1 cellular context compared by ENCODE assay signal in the genomic region with DNA sequence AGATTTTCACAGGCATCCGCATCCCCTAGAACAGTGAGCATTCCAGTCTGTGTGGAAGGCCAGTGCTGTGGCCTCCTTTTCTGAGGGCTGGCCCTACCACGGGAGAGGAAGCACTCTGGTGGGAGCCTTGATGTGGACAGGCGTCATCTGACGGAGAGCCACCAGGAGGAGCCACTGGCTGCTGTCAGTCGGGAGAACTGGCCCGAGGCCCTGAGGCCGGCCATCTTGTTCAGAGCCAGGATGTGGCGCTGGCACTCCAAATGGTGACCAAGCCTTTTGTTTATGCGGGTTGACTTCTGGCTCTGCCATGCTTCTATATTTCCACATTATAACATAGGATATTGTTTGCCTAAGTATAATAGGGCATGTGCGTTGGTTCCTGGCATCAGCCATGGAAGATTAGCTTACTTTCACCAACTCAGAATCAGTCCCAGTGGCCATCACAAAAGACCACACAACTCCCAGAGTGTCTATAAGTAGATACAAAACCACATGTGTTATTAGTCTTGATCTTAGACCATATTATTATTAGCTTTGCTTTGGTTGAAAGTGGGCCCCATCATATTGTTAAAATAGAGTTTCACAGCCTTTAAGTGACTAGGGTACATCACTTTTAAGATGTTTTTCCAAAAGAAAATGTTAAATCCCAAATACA.
A peak's percentile ranks its signal among the peaks of the same experiment; 100 is the strongest.
TF ChIP-seq lines count a peak whose summit lies in the region.

No MANE protein-coding gene starts in this region.

TF ChIP-seq in K562, 482 proteins besides CTCF, POLR2A, EP300 and RAD21 (continued from another document and continues in another):
- TF ChIP-seq, protein P1, sequence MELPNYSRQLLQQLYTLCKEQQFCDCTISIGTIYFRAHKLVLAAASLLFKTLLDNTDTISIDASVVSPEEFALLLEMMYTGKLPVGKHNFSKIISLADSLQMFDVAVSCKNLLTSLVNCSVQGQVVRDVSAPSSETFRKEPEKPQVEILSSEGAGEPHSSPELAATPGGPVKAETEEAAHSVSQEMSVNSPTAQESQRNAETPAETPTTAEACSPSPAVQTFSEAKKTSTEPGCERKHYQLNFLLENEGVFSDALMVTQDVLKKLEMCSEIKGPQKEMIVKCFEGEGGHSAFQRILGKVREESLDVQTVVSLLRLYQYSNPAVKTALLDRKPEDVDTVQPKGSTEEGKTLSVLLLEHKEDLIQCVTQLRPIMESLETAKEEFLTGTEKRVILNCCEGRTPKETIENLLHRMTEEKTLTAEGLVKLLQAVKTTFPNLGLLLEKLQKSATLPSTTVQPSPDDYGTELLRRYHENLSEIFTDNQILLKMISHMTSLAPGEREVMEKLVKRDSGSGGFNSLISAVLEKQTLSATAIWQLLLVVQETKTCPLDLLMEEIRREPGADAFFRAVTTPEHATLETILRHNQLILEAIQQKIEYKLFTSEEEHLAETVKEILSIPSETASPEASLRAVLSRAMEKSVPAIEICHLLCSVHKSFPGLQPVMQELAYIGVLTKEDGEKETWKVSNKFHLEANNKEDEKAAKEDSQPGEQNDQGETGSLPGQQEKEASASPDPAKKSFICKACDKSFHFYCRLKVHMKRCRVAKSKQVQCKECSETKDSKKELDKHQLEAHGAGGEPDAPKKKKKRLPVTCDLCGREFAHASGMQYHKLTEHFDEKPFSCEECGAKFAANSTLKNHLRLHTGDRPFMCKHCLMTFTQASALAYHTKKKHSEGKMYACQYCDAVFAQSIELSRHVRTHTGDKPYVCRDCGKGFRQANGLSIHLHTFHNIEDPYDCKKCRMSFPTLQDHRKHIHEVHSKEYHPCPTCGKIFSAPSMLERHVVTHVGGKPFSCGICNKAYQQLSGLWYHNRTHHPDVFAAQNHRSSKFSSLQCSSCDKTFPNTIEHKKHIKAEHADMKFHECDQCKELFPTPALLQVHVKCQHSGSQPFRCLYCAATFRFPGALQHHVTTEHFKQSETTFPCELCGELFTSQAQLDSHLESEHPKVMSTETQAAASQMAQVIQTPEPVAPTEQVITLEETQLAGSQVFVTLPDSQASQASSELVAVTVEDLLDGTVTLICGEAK (IDR thresholded peaks at IDR 0.05) = no peak
- TF ChIP-seq, protein P1 (CRISPR knock-in tag; IDR thresholded peaks at IDR 0.05) = no peak
- TF ChIP-seq, protein P2, sequence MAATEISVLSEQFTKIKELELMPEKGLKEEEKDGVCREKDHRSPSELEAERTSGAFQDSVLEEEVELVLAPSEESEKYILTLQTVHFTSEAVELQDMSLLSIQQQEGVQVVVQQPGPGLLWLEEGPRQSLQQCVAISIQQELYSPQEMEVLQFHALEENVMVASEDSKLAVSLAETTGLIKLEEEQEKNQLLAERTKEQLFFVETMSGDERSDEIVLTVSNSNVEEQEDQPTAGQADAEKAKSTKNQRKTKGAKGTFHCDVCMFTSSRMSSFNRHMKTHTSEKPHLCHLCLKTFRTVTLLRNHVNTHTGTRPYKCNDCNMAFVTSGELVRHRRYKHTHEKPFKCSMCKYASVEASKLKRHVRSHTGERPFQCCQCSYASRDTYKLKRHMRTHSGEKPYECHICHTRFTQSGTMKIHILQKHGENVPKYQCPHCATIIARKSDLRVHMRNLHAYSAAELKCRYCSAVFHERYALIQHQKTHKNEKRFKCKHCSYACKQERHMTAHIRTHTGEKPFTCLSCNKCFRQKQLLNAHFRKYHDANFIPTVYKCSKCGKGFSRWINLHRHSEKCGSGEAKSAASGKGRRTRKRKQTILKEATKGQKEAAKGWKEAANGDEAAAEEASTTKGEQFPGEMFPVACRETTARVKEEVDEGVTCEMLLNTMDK (IDR thresholded peaks at IDR 0.05; ENCODE audit: borderline replicate concordance, insufficient read depth, low read depth, low read length, poor library complexity, severe bottlenecking) = peak; percentile 66
- TF ChIP-seq, protein P3, sequence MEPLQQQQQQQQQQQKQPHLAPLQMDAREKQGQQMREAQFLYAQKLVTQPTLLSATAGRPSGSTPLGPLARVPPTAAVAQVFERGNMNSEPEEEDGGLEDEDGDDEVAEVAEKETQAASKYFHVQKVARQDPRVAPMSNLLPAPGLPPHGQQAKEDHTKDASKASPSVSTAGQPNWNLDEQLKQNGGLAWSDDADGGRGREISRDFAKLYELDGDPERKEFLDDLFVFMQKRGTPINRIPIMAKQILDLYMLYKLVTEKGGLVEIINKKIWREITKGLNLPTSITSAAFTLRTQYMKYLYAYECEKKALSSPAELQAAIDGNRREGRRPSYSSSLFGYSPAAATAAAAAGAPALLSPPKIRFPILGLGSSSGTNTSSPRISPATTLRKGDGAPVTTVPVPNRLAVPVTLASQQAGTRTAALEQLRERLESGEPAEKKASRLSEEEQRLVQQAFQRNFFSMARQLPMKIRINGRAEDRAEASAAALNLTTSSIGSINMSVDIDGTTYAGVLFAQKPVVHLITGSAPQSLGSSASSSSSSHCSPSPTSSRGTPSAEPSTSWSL (CRISPR knock-in tag; IDR thresholded peaks at IDR 0.05; ENCODE audit: borderline replicate concordance) = no peak
- TF ChIP-seq POLR2H (tag; IDR thresholded peaks at IDR 0.05; ENCODE audit: low read depth) (no peak), ZFP1 (CRISPR knock-in tag; IDR thresholded peaks at IDR 0.05) (no peak), KAT8 (IDR thresholded peaks at IDR 0.05; ENCODE audit: low read depth) (peak; percentile 96), ARID1B (IDR thresholded peaks at IDR 0.05) (no peak), TEAD4 (IDR thresholded peaks at IDR 0.05; ENCODE audit: low read length) (peak; percentile 77), TEAD4 (CRISPR knock-in tag; IDR thresholded peaks at IDR 0.05; ENCODE audit: borderline replicate concordance) (no peak), RBM34 (IDR thresholded peaks at IDR 0.05; ENCODE audit: borderline replicate concordance, insufficient read depth, low read length) (no peak), TGIF2 (CRISPR knock-in tag; IDR thresholded peaks at IDR 0.05) (no peak), NELFE (IDR thresholded peaks at IDR 0.05; ENCODE audit: insufficient read depth, insufficient read length) (no peak), LARP7 (IDR thresholded peaks at IDR 0.05) (no peak), EGR1 (conservative IDR thresholded peaks at IDR 0.05) (no peak), CC2D1A (IDR thresholded peaks at IDR 0.05) (0 out of 2 replicates have a peak, but pooled peaks have one; percentile 49), MEIS2 (IDR thresholded peaks at IDR 0.05; ENCODE audit: partially characterized antibody) (peak; percentile 41), TFAM (CRISPR knock-in tag; conservative IDR thresholded peaks at IDR 0.05) (no peak), CSDE1 (IDR thresholded peaks at IDR 0.05) (no peak), TCF7 (IDR thresholded peaks at IDR 0.05; ENCODE audit: borderline replicate concordance) (0 out of 2 replicates have a peak, but pooled peaks have one; percentile 56), FOXK1 (CRISPR knock-in tag; IDR thresholded peaks at IDR 0.05; ENCODE audit: borderline replicate concordance) (no peak), E2F3 (CRISPR knock-in tag; IDR thresholded peaks at IDR 0.05) (no peak), MECOM (CRISPR knock-in tag; IDR thresholded peaks at IDR 0.05) (no peak), ZNF217 (CRISPR knock-in tag; IDR thresholded peaks at IDR 0.05) (no peak), ZC3H11A (IDR thresholded peaks at IDR 0.05; ENCODE audit: low read depth, low read length) (peak; percentile 97), ZNF174 (CRISPR knock-in tag; IDR thresholded peaks at IDR 0.05) (no peak)
- TF ChIP-seq, protein P4, sequence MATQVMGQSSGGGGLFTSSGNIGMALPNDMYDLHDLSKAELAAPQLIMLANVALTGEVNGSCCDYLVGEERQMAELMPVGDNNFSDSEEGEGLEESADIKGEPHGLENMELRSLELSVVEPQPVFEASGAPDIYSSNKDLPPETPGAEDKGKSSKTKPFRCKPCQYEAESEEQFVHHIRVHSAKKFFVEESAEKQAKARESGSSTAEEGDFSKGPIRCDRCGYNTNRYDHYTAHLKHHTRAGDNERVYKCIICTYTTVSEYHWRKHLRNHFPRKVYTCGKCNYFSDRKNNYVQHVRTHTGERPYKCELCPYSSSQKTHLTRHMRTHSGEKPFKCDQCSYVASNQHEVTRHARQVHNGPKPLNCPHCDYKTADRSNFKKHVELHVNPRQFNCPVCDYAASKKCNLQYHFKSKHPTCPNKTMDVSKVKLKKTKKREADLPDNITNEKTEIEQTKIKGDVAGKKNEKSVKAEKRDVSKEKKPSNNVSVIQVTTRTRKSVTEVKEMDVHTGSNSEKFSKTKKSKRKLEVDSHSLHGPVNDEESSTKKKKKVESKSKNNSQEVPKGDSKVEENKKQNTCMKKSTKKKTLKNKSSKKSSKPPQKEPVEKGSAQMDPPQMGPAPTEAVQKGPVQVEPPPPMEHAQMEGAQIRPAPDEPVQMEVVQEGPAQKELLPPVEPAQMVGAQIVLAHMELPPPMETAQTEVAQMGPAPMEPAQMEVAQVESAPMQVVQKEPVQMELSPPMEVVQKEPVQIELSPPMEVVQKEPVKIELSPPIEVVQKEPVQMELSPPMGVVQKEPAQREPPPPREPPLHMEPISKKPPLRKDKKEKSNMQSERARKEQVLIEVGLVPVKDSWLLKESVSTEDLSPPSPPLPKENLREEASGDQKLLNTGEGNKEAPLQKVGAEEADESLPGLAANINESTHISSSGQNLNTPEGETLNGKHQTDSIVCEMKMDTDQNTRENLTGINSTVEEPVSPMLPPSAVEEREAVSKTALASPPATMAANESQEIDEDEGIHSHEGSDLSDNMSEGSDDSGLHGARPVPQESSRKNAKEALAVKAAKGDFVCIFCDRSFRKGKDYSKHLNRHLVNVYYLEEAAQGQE (CRISPR knock-in tag; IDR thresholded peaks at IDR 0.05; ENCODE audit: low read depth) = no peak
- TF ChIP-seq, protein P5, sequence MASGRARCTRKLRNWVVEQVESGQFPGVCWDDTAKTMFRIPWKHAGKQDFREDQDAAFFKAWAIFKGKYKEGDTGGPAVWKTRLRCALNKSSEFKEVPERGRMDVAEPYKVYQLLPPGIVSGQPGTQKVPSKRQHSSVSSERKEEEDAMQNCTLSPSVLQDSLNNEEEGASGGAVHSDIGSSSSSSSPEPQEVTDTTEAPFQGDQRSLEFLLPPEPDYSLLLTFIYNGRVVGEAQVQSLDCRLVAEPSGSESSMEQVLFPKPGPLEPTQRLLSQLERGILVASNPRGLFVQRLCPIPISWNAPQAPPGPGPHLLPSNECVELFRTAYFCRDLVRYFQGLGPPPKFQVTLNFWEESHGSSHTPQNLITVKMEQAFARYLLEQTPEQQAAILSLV (tag; IDR thresholded peaks at IDR 0.05) = no peak
- TF ChIP-seq, protein P6, sequence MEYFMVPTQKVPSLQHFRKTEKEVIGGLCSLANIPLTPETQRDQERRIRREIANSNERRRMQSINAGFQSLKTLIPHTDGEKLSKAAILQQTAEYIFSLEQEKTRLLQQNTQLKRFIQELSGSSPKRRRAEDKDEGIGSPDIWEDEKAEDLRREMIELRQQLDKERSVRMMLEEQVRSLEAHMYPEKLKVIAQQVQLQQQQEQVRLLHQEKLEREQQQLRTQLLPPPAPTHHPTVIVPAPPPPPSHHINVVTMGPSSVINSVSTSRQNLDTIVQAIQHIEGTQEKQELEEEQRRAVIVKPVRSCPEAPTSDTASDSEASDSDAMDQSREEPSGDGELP (CRISPR knock-in tag; IDR thresholded peaks at IDR 0.05; ENCODE audit: borderline replicate concordance) = peak; percentile 63; the same call in 1 of the 2 replicates
- TF ChIP-seq, protein P7, sequence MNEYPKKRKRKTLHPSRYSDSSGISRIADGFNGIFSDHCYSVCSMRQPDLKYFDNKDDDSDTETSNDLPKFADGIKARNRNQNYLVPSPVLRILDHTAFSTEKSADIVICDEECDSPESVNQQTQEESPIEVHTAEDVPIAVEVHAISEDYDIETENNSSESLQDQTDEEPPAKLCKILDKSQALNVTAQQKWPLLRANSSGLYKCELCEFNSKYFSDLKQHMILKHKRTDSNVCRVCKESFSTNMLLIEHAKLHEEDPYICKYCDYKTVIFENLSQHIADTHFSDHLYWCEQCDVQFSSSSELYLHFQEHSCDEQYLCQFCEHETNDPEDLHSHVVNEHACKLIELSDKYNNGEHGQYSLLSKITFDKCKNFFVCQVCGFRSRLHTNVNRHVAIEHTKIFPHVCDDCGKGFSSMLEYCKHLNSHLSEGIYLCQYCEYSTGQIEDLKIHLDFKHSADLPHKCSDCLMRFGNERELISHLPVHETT (CRISPR knock-in tag; conservative IDR thresholded peaks at IDR 0.05 in 1 of 2, IDR thresholded peaks at IDR 0.05 in 1 of 2) = peak in 1 of 2 experiments; percentile 43; a peak in 1 of 4 replicates
- TF ChIP-seq, protein P8, sequence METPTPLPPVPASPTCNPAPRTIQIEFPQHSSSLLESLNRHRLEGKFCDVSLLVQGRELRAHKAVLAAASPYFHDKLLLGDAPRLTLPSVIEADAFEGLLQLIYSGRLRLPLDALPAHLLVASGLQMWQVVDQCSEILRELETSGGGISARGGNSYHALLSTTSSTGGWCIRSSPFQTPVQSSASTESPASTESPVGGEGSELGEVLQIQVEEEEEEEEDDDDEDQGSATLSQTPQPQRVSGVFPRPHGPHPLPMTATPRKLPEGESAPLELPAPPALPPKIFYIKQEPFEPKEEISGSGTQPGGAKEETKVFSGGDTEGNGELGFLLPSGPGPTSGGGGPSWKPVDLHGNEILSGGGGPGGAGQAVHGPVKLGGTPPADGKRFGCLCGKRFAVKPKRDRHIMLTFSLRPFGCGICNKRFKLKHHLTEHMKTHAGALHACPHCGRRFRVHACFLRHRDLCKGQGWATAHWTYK (CRISPR knock-in tag; IDR thresholded peaks at IDR 0.05) = peak; percentile 49; the same call in 1 of the 2 replicates
